1 cellular context compared by ENCODE assay signal in the genomic region with DNA sequence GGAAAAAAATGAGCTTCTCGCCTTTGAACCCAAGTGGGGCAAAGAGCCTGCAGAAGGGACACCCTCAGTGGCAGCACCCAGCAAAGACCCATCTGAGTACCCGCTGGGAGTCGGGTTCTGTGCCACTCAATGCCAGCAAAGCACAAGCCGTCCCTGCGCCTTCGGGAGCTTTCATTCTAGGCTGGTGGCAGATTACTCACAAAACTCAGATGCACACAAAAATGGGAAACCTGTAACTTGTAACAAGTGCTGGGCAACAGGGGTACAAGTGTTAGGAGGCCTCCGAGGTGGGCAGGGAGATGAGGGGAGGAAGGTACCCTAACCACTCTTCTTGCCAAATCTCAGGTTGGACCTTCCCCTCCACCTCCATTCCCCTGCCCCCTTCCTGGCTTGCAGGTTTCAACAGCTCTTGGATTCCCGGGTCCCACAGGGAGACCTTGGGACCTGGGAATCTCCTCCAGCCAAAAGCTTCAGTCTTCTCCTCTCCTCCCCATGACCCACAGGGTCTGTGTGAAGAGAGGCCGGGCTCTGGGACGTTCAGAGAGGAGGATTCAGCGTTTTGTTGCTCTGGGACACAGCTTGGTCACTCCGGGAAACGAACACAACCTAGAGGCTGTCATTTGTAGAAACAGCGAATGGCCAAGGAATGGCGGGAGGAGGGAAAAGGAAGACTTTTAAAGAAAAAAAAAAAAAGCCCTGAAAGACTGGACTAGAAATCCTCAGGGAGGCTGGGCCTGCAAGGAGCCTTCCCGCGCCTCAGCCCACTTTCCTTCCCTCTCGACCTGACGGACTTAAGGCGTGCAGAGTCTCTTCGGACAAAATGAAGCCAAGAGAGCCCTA.
A peak's percentile ranks its signal among the peaks of the same experiment; 100 is the strongest.
TF ChIP-seq lines count a peak whose summit lies in the region.

No MANE protein-coding gene starts in this region.

TF ChIP-seq in HepG2, 621 proteins besides CTCF, POLR2A, EP300 and RAD21 (continued from another document and continues in another):
- TF ChIP-seq, protein P1, sequence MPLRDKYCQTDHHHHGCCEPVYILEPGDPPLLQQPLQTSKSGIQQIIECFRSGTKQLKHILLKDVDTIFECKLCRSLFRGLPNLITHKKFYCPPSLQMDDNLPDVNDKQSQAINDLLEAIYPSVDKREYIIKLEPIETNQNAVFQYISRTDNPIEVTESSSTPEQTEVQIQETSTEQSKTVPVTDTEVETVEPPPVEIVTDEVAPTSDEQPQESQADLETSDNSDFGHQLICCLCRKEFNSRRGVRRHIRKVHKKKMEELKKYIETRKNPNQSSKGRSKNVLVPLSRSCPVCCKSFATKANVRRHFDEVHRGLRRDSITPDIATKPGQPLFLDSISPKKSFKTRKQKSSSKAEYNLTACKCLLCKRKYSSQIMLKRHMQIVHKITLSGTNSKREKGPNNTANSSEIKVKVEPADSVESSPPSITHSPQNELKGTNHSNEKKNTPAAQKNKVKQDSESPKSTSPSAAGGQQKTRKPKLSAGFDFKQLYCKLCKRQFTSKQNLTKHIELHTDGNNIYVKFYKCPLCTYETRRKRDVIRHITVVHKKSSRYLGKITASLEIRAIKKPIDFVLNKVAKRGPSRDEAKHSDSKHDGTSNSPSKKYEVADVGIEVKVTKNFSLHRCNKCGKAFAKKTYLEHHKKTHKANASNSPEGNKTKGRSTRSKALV (CRISPR knock-in tag; IDR thresholded peaks at IDR 0.05) = no peak
- TF ChIP-seq, protein P2, sequence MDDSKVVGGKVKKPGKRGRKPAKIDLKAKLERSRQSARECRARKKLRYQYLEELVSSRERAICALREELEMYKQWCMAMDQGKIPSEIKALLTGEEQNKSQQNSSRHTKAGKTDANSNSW (CRISPR knock-in tag; IDR thresholded peaks at IDR 0.05; ENCODE audit: borderline replicate concordance) = 0 out of 2 replicates have a peak, but pooled peaks have one; percentile 34
- no peak for TF ChIP-seq ARNT (IDR thresholded peaks at IDR 0.05)
- no peak for TF ChIP-seq CHCHD3 (CRISPR knock-in tag; IDR thresholded peaks at IDR 0.05)
- TF ChIP-seq ZKSCAN5 (CRISPR knock-in tag; IDR thresholded peaks at IDR 0.05) = no peak
- TF ChIP-seq, protein P3, sequence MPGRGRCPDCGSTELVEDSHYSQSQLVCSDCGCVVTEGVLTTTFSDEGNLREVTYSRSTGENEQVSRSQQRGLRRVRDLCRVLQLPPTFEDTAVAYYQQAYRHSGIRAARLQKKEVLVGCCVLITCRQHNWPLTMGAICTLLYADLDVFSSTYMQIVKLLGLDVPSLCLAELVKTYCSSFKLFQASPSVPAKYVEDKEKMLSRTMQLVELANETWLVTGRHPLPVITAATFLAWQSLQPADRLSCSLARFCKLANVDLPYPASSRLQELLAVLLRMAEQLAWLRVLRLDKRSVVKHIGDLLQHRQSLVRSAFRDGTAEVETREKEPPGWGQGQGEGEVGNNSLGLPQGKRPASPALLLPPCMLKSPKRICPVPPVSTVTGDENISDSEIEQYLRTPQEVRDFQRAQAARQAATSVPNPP (CRISPR knock-in tag; IDR thresholded peaks at IDR 0.05) = no peak
- peak; percentile 50; the same call in 1 of the 2 replicates for TF ChIP-seq ZNF547 (CRISPR knock-in tag; IDR thresholded peaks at IDR 0.05)
- TF ChIP-seq ZNF724P (CRISPR knock-in tag; IDR thresholded peaks at IDR 0.05; ENCODE audit: borderline replicate concordance) = no peak; the same call in 1 of the 2 replicates
- TF ChIP-seq ZNF496 (CRISPR knock-in tag; IDR thresholded peaks at IDR 0.05; ENCODE audit: insufficient replicate concordance) = no peak
- TF ChIP-seq MBD4 (IDR thresholded peaks at IDR 0.05; ENCODE audit: borderline replicate concordance, low read length) = no peak
- TF ChIP-seq, protein P4, sequence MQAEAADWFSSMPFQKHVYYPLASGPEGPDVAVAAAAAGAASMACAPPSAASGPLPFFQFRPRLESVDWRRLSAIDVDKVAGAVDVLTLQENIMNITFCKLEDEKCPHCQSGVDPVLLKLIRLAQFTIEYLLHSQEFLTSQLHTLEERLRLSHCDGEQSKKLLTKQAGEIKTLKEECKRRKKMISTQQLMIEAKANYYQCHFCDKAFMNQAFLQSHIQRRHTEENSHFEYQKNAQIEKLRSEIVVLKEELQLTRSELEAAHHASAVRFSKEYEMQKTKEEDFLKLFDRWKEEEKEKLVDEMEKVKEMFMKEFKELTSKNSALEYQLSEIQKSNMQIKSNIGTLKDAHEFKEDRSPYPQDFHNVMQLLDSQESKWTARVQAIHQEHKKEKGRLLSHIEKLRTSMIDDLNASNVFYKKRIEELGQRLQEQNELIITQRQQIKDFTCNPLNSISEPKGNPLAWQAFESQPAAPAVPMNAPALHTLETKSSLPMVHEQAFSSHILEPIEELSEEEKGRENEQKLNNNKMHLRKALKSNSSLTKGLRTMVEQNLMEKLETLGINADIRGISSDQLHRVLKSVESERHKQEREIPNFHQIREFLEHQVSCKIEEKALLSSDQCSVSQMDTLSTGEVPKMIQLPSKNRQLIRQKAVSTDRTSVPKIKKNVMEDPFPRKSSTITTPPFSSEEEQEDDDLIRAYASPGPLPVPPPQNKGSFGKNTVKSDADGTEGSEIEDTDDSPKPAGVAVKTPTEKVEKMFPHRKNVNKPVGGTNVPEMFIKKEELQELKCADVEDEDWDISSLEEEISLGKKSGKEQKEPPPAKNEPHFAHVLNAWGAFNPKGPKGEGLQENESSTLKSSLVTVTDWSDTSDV (CRISPR knock-in tag; IDR thresholded peaks at IDR 0.05) = no peak
- TF ChIP-seq JUN (CRISPR knock-in tag; IDR thresholded peaks at IDR 0.05) = no peak
- 0 out of 2 replicates have a peak, but pooled peaks have one; percentile 87 for TF ChIP-seq ZNF782 (CRISPR knock-in tag; IDR thresholded peaks at IDR 0.05; ENCODE audit: borderline replicate concordance)
- peak; percentile 76; the same call in 1 of the 2 replicates for TF ChIP-seq MEIS1 (CRISPR knock-in tag; IDR thresholded peaks at IDR 0.05; ENCODE audit: borderline replicate concordance)
- no peak for TF ChIP-seq KLF16 (CRISPR knock-in tag; IDR thresholded peaks at IDR 0.05)
- TF ChIP-seq PHF8 (CRISPR knock-in tag; IDR thresholded peaks at IDR 0.05) = 0 out of 2 replicates have a peak, but pooled peaks have one; percentile 0
- TF ChIP-seq, protein P5, sequence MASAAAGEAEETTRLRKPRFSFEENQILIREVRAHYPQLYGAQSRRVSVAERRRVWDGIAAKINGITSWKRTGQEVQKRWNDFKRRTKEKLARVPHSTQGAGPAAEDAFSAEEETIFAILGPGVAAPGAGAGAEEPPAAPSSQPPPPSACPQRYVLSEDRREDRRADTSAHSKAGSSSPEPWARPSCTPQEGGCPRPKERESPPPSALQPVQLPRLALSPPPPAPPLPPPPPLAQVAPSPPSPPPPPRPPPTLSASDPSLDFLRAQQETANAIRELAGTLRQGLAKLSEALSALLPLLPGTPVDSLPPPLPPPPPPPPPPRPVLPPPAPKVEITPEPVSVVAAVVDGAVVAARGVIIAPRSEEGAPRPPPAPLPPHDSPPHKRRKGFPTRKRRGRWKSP (CRISPR knock-in tag; IDR thresholded peaks at IDR 0.05) = no peak
- no peak for TF ChIP-seq TAF1 (CRISPR knock-in tag; IDR thresholded peaks at IDR 0.05)
- TF ChIP-seq ZNF816 (CRISPR knock-in tag; IDR thresholded peaks at IDR 0.05; ENCODE audit: borderline replicate concordance) = peak; percentile 78
- TF ChIP-seq SRSF1 (optimal IDR thresholded peaks at IDR 0.05; ENCODE audit: low read depth, low read length) = no peak
- TF ChIP-seq IRX3 (CRISPR knock-in tag; IDR thresholded peaks at IDR 0.05; ENCODE audit: borderline replicate concordance, low read depth) = 0 out of 2 replicates have a peak, but pooled peaks have one; percentile 63
- TF ChIP-seq, protein P6, sequence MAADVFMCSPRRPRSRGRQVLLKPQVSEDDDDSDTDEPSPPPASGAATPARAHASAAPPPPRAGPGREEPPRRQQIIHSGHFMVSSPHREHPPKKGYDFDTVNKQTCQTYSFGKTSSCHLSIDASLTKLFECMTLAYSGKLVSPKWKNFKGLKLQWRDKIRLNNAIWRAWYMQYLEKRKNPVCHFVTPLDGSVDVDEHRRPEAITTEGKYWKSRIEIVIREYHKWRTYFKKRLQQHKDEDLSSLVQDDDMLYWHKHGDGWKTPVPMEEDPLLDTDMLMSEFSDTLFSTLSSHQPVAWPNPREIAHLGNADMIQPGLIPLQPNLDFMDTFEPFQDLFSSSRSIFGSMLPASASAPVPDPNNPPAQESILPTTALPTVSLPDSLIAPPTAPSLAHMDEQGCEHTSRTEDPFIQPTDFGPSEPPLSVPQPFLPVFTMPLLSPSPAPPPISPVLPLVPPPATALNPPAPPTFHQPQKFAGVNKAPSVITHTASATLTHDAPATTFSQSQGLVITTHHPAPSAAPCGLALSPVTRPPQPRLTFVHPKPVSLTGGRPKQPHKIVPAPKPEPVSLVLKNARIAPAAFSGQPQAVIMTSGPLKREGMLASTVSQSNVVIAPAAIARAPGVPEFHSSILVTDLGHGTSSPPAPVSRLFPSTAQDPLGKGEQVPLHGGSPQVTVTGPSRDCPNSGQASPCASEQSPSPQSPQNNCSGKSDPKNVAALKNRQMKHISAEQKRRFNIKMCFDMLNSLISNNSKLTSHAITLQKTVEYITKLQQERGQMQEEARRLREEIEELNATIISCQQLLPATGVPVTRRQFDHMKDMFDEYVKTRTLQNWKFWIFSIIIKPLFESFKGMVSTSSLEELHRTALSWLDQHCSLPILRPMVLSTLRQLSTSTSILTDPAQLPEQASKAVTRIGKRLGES (CRISPR knock-in tag; IDR thresholded peaks at IDR 0.05; ENCODE audit: borderline replicate concordance) = no peak
- TF ChIP-seq PHF21A (CRISPR knock-in tag; IDR thresholded peaks at IDR 0.05) = 0 out of 2 replicates have a peak, but pooled peaks have one; percentile 30
- TF ChIP-seq ZNF703 (CRISPR knock-in tag; IDR thresholded peaks at IDR 0.05; ENCODE audit: borderline replicate concordance) = no peak
- no peak; the same call in 1 of the 2 replicates for TF ChIP-seq NFIC (IDR thresholded peaks at IDR 0.05; ENCODE audit: low read length)
- TF ChIP-seq ZNF670 (CRISPR knock-in tag; IDR thresholded peaks at IDR 0.05; ENCODE audit: borderline replicate concordance) = peak; percentile 93; the same call in 1 of the 2 replicates
- TF ChIP-seq LCORL (IDR thresholded peaks at IDR 0.05) = no peak
- no peak for TF ChIP-seq LCORL (CRISPR knock-in tag; IDR thresholded peaks at IDR 0.05)
- no peak for TF ChIP-seq ZNF335 (CRISPR knock-in tag; IDR thresholded peaks at IDR 0.05)
- TF ChIP-seq, protein P7, sequence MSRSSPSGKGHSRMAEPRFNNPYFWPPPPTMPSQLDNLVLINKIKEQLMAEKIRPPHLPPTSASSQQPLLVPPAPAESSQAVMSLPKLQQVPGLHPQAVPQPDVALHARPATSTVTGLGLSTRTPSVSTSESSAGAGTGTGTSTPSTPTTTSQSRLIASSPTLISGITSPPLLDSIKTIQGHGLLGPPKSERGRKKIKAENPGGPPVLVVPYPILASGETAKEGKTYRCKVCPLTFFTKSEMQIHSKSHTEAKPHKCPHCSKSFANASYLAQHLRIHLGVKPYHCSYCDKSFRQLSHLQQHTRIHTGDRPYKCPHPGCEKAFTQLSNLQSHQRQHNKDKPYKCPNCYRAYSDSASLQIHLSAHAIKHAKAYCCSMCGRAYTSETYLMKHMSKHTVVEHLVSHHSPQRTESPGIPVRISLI (CRISPR knock-in tag; IDR thresholded peaks at IDR 0.05; ENCODE audit: borderline replicate concordance) = peak; percentile 75
- no peak for TF ChIP-seq YEATS4 (CRISPR knock-in tag; IDR thresholded peaks at IDR 0.05; ENCODE audit: borderline replicate concordance)
- peak; percentile 23; the same call in 1 of the 2 replicates for TF ChIP-seq ZNF253 (CRISPR knock-in tag; IDR thresholded peaks at IDR 0.05; ENCODE audit: borderline replicate concordance)
- 0 out of 2 replicates have a peak, but pooled peaks have one; percentile 12 for TF ChIP-seq SP140L (CRISPR knock-in tag; IDR thresholded peaks at IDR 0.05; ENCODE audit: borderline replicate concordance)
- no peak for TF ChIP-seq ELF1 (CRISPR knock-in tag; IDR thresholded peaks at IDR 0.05)
- peak; percentile 63; the same call in 1 of the 2 replicates for TF ChIP-seq ZFP36L1 (CRISPR knock-in tag; IDR thresholded peaks at IDR 0.05)
- TF ChIP-seq, protein P8, sequence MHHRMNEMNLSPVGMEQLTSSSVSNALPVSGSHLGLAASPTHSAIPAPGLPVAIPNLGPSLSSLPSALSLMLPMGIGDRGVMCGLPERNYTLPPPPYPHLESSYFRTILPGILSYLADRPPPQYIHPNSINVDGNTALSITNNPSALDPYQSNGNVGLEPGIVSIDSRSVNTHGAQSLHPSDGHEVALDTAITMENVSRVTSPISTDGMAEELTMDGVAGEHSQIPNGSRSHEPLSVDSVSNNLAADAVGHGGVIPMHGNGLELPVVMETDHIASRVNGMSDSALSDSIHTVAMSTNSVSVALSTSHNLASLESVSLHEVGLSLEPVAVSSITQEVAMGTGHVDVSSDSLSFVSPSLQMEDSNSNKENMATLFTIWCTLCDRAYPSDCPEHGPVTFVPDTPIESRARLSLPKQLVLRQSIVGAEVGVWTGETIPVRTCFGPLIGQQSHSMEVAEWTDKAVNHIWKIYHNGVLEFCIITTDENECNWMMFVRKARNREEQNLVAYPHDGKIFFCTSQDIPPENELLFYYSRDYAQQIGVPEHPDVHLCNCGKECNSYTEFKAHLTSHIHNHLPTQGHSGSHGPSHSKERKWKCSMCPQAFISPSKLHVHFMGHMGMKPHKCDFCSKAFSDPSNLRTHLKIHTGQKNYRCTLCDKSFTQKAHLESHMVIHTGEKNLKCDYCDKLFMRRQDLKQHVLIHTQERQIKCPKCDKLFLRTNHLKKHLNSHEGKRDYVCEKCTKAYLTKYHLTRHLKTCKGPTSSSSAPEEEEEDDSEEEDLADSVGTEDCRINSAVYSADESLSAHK (CRISPR knock-in tag; IDR thresholded peaks at IDR 0.05; ENCODE audit: borderline replicate concordance) = no peak
- peak; percentile 13; the same call in 1 of the 2 replicates for TF ChIP-seq ARHGAP35 (CRISPR knock-in tag; IDR thresholded peaks at IDR 0.05; ENCODE audit: borderline replicate concordance)
- TF ChIP-seq, protein P9, sequence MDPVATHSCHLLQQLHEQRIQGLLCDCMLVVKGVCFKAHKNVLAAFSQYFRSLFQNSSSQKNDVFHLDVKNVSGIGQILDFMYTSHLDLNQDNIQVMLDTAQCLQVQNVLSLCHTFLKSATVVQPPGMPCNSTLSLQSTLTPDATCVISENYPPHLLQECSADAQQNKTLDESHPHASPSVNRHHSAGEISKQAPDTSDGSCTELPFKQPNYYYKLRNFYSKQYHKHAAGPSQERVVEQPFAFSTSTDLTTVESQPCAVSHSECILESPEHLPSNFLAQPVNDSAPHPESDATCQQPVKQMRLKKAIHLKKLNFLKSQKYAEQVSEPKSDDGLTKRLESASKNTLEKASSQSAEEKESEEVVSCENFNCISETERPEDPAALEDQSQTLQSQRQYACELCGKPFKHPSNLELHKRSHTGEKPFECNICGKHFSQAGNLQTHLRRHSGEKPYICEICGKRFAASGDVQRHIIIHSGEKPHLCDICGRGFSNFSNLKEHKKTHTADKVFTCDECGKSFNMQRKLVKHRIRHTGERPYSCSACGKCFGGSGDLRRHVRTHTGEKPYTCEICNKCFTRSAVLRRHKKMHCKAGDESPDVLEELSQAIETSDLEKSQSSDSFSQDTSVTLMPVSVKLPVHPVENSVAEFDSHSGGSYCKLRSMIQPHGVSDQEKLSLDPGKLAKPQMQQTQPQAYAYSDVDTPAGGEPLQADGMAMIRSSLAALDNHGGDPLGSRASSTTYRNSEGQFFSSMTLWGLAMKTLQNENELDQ (CRISPR knock-in tag; IDR thresholded peaks at IDR 0.05; ENCODE audit: borderline replicate concordance) = no peak
